Comparison of ENCODE assay signal across 15 cellular contexts in the genomic region with DNA sequence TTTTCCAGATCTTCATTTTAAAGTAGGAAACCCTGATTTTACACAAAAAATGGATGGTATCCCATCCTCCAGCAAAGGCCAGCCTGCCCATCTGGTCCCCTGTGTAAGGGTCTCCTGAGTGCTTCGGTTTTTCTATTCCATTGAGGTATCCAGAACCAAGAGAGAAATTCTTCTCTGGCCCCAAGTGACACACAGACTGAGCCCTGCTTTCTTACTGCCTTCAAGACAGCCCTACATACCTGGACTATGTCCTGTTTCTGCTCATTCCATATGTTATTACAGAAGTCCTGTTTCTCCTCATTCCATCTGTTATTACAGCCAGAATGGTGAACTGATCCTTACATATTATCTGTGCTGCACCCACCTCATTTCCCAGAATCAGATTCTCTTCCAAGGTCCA.
A peak's percentile ranks its signal among the peaks of the same experiment; 100 is the strongest.
DNase-seq lines count a peak whose midpoint lies in the region; ATAC-seq and TF ChIP-seq lines count a peak whose summit lies in the region.
"Had no signal": no experiment of that assay in that cellular context is flagged by ENCODE, and none has a peak within 500 bp of the region (broad histone marks: within the 10 kb centered on the region; RNA-seq: fewer than 3 reads in every experiment).

No MANE protein-coding gene starts in this region.

- H3K36me3 ChIP-seq in brain microvascular endothelial cell (replicated peaks) (no peaks in the 10 kb centered on the region), skeletal muscle satellite cell (ENCODE audit: insufficient read depth, low read length) (no peaks in the 10 kb centered on the region), right atrium auricular region (no peaks in the 10 kb centered on the region)
- H3K36me3 ChIP-seq: cardiac muscle cell, gastrocnemius medialis had no signal

- H3K9me3 ChIP-seq in skeletal muscle satellite cell (replicated peaks; ENCODE audit: low read length) (no peaks in the 10 kb centered on the region), right atrium auricular region (no peaks in the 10 kb centered on the region)
- H3K9me3 ChIP-seq: gastrocnemius medialis had no signal

- in situ Hi-C loops in brain microvascular endothelial cell (cut with HindIII; ENCODE audit: low pct_ligation_motif_present, low sequenced_read_pairs) = no loop called here

- peak overlapping the region; percentile 51 for H3K4me2 ChIP-seq in skeletal muscle satellite cell (ENCODE audit: low read length)

- H3K4me1 ChIP-seq in skeletal muscle satellite cell (ENCODE audit: control insufficient read depth, insufficient read depth, low read length) (peaks cover 46% of the 10 kb centered on the region), right atrium auricular region (no peaks in the 10 kb centered on the region)
- H3K4me1 ChIP-seq: gastrocnemius medialis had no signal

- peak overlapping the region; percentile 52 for H3K9ac ChIP-seq in skeletal muscle satellite cell (ENCODE audit: low read depth, low read length)

- ATAC-seq in GM18909 (IDR thresholded peaks at IDR 0.05; ENCODE audit: poor library complexity, unreplicated experiment) (peak; percentile 22), HG03378 (IDR thresholded peaks at IDR 0.05; ENCODE audit: unreplicated experiment) (peak; percentile 6), GM18505 (IDR thresholded peaks at IDR 0.05; ENCODE audit: unreplicated experiment) (no peak)
- ATAC-seq: gastrocnemius medialis had no signal

- H3K27me3 ChIP-seq in brain microvascular endothelial cell (replicated peaks) (no peaks in the 10 kb centered on the region), skeletal muscle satellite cell (ENCODE audit: control insufficient read depth, insufficient read depth, low read length) (no peaks in the 10 kb centered on the region), right atrium auricular region (no peaks in the 10 kb centered on the region)
- H3K27me3 ChIP-seq: cardiac muscle cell, gastrocnemius medialis had no signal

- H3K27ac ChIP-seq in brain microvascular endothelial cell (peak overlapping the region; percentile 92), right atrium auricular region (no peak overlapping the region)
- H3K27ac ChIP-seq: cardiac muscle cell, gastrocnemius medialis, HL-60 had no signal

- DNase-seq in brain microvascular endothelial cell = no peak
- DNase-seq in activated CD4-positive, alpha-beta T cell treated with anti-CD3 and anti-CD28 coated beads, Interleukin-2, amount 50 U/mL, for 48 hours = no peak
- DNase-seq in activated CD4-positive, CD25-positive, alpha-beta regulatory T cell (lab: John Stamatoyannopoulos, UW) = no peak
- no peak for DNase-seq in right atrium auricular region (ENCODE audit: low spot score)
- DNase-seq: activated CD4-positive, alpha-beta T cell treated with anti-CD3 and anti-CD28 coated beads for 36 hours; activated naive CD8-positive, alpha-beta T cell treated with anti-CD3 and anti-CD28 coated beads, Interleukin-2, amount 50 U/mL, for 24 hours; AML-193; gastrocnemius medialis; NCI-H1436 treated with DMSO at 0.1 percent for 48 hours had no signal

- TF ChIP-seq CTCF in brain microvascular endothelial cell (IDR thresholded peaks at IDR 0.05; ENCODE audit: low read depth, low read length, missing control alignments) = no peak
- no peak for TF ChIP-seq CTCF in right atrium auricular region (IDR thresholded peaks at IDR 0.05)

- H3K4me3 ChIP-seq in brain microvascular endothelial cell (ENCODE audit: low read depth, low read length) (no peak overlapping the region), skeletal muscle satellite cell (ENCODE audit: low read length) (peak overlapping the region; percentile 5), right atrium auricular region (no peak overlapping the region)
- H3K4me3 ChIP-seq: cardiac muscle cell, gastrocnemius medialis had no signal

- TF ChIP-seq POLR2A in GM18505 (IDR thresholded peaks at IDR 0.05; ENCODE audit: borderline replicate concordance, extremely low read depth, insufficient read depth, insufficient read length) = no peak
